8 cellular contexts compared by ENCODE assay signal in genomic region chr19:44093931-44094765, GRCh38. TPM values are rescaled to one million over a fixed set of nuclear protein-coding genes. Genes with fewer than 3 reads are reported as not detected.
DNase-seq lines count a peak whose midpoint lies in the region; ATAC-seq, FAIRE-seq and TF ChIP-seq lines count a peak whose summit lies in the region.

Gene ZNF224, plus strand, starts transcription at chr19:44094361. Its CDS starts 3,513 bp downstream, at chr19:44097874.

- in situ Hi-C loops in HepG2 (cut with HindIII; ENCODE audit: extremely low pct_ligation_motif_present, low pct_unique_long_range_greater_than_20kb), result no loop called here

- no TSS peak for BruUV-seq in HepG2 (replicated peaks; lab: Mats Ljungman, UMichigan)

- H3K27me3 Mint-ChIP-seq in dendritic cell treated with granulocyte-macrophage colony-stimulating factor and Interleukin-4, amounts not matched to agents 40 ng/mL and 50 ng/mL, for 4 days, result peaks cover 3% of the 10 kb centered on the region

- H3K27me3 ChIP-seq in HepG2 (ENCODE audit: control insufficient read depth in 1 of 2, insufficient read depth in 2 of 2, low read length in 2 of 2), result no peaks in the 10 kb centered on the region; a peak in 1 of 5 replicates

- peaks cover 2 to 9% of the 10 kb centered on the region in 2 experiments; a peak in 2 of 5 replicates for H3K36me3 ChIP-seq in HepG2 (replicated peaks in 1 of 2; ENCODE audit: control insufficient read depth in 1 of 2, insufficient read depth in 2 of 2, low read length in 2 of 2)

- intact Hi-C loops in dendritic cell treated with granulocyte-macrophage colony-stimulating factor and Interleukin-4, amounts not matched to agents 40 ng/mL and 50 ng/mL, for 4 days (cut with micrococcal nuclease), result loop anchor here (1.0 to 5.0 kb wide), 5 partner anchors 19 to 92 kb away; partner anchors contain the start of genes ZNF223, ZNF225, ZNF226 and ZNF230
- intact Hi-C loops in HepG2 (cut with micrococcal nuclease; ENCODE audit: unreplicated experiment), result loop anchor here (1.0 to 10.0 kb wide), 3 partner anchors 22 to 109 kb away; partner anchors contain the start of genes ZNF155, ZNF226 and ZNF284

- H3K4me1 Mint-ChIP-seq in dendritic cell treated with granulocyte-macrophage colony-stimulating factor and Interleukin-4, amounts not matched to agents 40 ng/mL and 50 ng/mL, for 4 days (ENCODE audit: low read depth), result peaks cover 7% of the 10 kb centered on the region

- H3K4me3 ChIP-seq in AG10803 (ENCODE audit: low read length) (peak within 1 kb of the TSS; percentile 89), HepG2 (replicated peaks in 1 of 3; ENCODE audit: insufficient read depth in 1 of 3, low read depth in 2 of 3, low read length in 3 of 3) (peak within 1 kb of the TSS; percentile 87 to 95 (median 87))

- H2AFZ ChIP-seq in HepG2 (ENCODE audit: low read length), result peak within 1 kb of the TSS; percentile 99

- under 1% methylated on average over 26 of the region's 50 CpGs for WGBS in HepG2 (ENCODE audit: low lambda C conversion rate)

- peaks cover 5% of the 10 kb centered on the region for H3K9me3 Mint-ChIP-seq in dendritic cell treated with granulocyte-macrophage colony-stimulating factor and Interleukin-4, amounts not matched to agents 40 ng/mL and 50 ng/mL, for 4 days

- H3K9me3 ChIP-seq in HepG2 (ENCODE audit: low read length), result no peaks in the 10 kb centered on the region

- peaks cover 9% of the 10 kb centered on the region for H3K79me2 ChIP-seq in HepG2 (ENCODE audit: insufficient read depth, low read length)

- DNase-seq in AG10803 (ENCODE audit: low read depth) (peak; percentile 87), GM19240 (ENCODE audit: insufficient read length, low spot score) (peak; percentile 83), NCI-H526 treated with DMSO at 0.1 percent for 48 hours (lab: John Stamatoyannopoulos, UW) (peak; percentile 95), HepG2 (ENCODE audit: low spot score) (peak; percentile 88)
- DNase-seq in activated CD4-positive, alpha-beta T cell treated with anti-CD3 and anti-CD28 coated beads, Interleukin-2, amount 50 U/mL, for 1 hour, result peak; percentile 71
- peak; percentile 72 to 74 for DNase-seq in stimulated activated CD4-positive, alpha-beta T cell treated with anti-CD3 and anti-CD28 coated beads, Interleukin-2, amount 100 ng/mL, for 48 hours

- no peak for TF ChIP-seq RAD21 in HepG2 (CRISPR knock-in tag; IDR thresholded peaks at IDR 0.05)

- H3K4me1 ChIP-seq in HepG2 (ENCODE audit: insufficient read depth, low read length), result peaks cover 6% of the 10 kb centered on the region

- H3K4me3 Mint-ChIP-seq in dendritic cell treated with granulocyte-macrophage colony-stimulating factor and Interleukin-4, amounts not matched to agents 40 ng/mL and 50 ng/mL, for 4 days, result peak within 1 kb of the TSS; percentile 95

- POLR2A ChIA-PET in HepG2 (lab: Yijun Ruan, JAX), result interaction anchor here (0.6 to 2.5 kb wide), 8 partner anchors 14 to 119 kb away, joined by 3 to 18 read pairs (median 5); partner anchors contain the start of genes ZNF223, ZNF225, ZNF226 and ZNF227

- TF ChIP-seq EP300 in HepG2 (IDR thresholded peaks at IDR 0.05; ENCODE audit: low read depth in 2 of 2, low read length in 2 of 2), result 0 out of 4 replicates have a peak, but pooled peaks of 1 of the 2 experiments have one; percentile 16
- TF ChIP-seq EP300 in HepG2 (CRISPR knock-in tag; IDR thresholded peaks at IDR 0.05; ENCODE audit: borderline replicate concordance), result no peak

- peaks cover 46% of the 10 kb centered on the region for H3K36me3 Mint-ChIP-seq in dendritic cell treated with granulocyte-macrophage colony-stimulating factor and Interleukin-4, amounts not matched to agents 40 ng/mL and 50 ng/mL, for 4 days (ENCODE audit: low read depth)

- peak within 1 kb of the TSS; percentile 94 for H3K4me2 ChIP-seq in HepG2 (ENCODE audit: low read depth, low read length)

- ATAC-seq in HG03460 (IDR thresholded peaks at IDR 0.05; ENCODE audit: unreplicated experiment) (peak; percentile 87), HepG2 (peak; percentile 99)

- TF ChIP-seq POLR2A in HepG2 (IDR thresholded peaks at IDR 0.05; ENCODE audit: insufficient read depth in 1 of 2, low read depth in 2 of 2, low read length in 2 of 2), result peak; percentile 62 to 80

- H3K27ac Mint-ChIP-seq in dendritic cell treated with granulocyte-macrophage colony-stimulating factor and Interleukin-4, amounts not matched to agents 40 ng/mL and 50 ng/mL, for 4 days, result peak within 1 kb of the TSS; percentile 93

- no peaks in the 10 kb centered on the region for H4K20me1 ChIP-seq in HepG2 (ENCODE audit: insufficient read depth, low read length)

- H3K27ac ChIP-seq in HepG2 (ENCODE audit: extremely low read length, insufficient read depth, low read length), result peak within 1 kb of the TSS; percentile 65

- TF ChIP-seq CTCF in AG10803 (conservative IDR thresholded peaks at IDR 0.05; ENCODE audit: low read length), result no peak
- TF ChIP-seq CTCF in HepG2 (CRISPR knock-in tag; IDR thresholded peaks at IDR 0.05), result no peak

- peak within 1 kb of the TSS; percentile 82 for H3K9ac ChIP-seq in HepG2 (ENCODE audit: insufficient read depth, low read depth, low read length)

- peak; percentile 82 for FAIRE-seq in HepG2 (lab: Jason Lieb, UNC)

- CTCF ChIA-PET in HepG2 (lab: Yijun Ruan, JAX; ENCODE audit: low intra/inter-chr PET ratio, low total read pairs), result no interaction called here

TF ChIP-seq in HepG2, 621 proteins besides CTCF, POLR2A, EP300 and RAD21 (continues in another document):
- no peak for TF ChIP-seq BHLHE40 (IDR thresholded peaks at IDR 0.05; ENCODE audit: low read length)
- peak; percentile 38 for TF ChIP-seq ZNF781 (CRISPR knock-in tag; IDR thresholded peaks at IDR 0.05; ENCODE audit: borderline replicate concordance, not compliant biosample characterization)
- TF ChIP-seq FOXO1 (CRISPR knock-in tag; IDR thresholded peaks at IDR 0.05), result no peak; the same call in 1 of the 2 replicates
- TF ChIP-seq ZNF335 (CRISPR knock-in tag; IDR thresholded peaks at IDR 0.05), result peak; percentile 82
- TF ChIP-seq UBTF (CRISPR knock-in tag; IDR thresholded peaks at IDR 0.05), result no peak
- TF ChIP-seq ZNF441 (CRISPR knock-in tag; IDR thresholded peaks at IDR 0.05; ENCODE audit: borderline replicate concordance), result peak; percentile 42; the same call in 1 of the 2 replicates
- no peak for TF ChIP-seq ZNF567 (CRISPR knock-in tag; IDR thresholded peaks at IDR 0.05; ENCODE audit: borderline replicate concordance)
- TF ChIP-seq ARID2 (CRISPR knock-in tag; IDR thresholded peaks at IDR 0.05; ENCODE audit: borderline replicate concordance), result no peak; the same call in 1 of the 2 replicates
- TF ChIP-seq ZNF34 (CRISPR knock-in tag; IDR thresholded peaks at IDR 0.05; ENCODE audit: borderline replicate concordance), result no peak
- TF ChIP-seq TCF12 (IDR thresholded peaks at IDR 0.05), result no peak
- 0 out of 2 replicates have a peak, but pooled peaks have one; percentile 28 for TF ChIP-seq TCF12 (CRISPR knock-in tag; IDR thresholded peaks at IDR 0.05)
- no peak for TF ChIP-seq ZNF691 (CRISPR knock-in tag; IDR thresholded peaks at IDR 0.05; ENCODE audit: borderline replicate concordance, low read depth)
- TF ChIP-seq HNRNPK (IDR thresholded peaks at IDR 0.05; ENCODE audit: low read depth, low read length, poor library complexity, severe bottlenecking), result no peak

RNA-seq across cellular contexts. Expression of gene ZNF224, which starts in this region (rescaled TPM):
- total RNA-seq in HepG2 (2016; rRNA removed; fragmentation: Illumina TruSeq; extraction: Trizol), result 14.0 and 16.1 TPM in 2 replicates
- 1.4 and 2.7 TPM in 2 replicates for total RNA-seq in HepG2 (2016; cell fraction: cytosol; rRNA removed; fragmentation: Illumina TruSeq; extraction: Trizol; ENCODE audit: low read depth)
- total RNA-seq in HepG2 (2016; cell fraction: insoluble cytoplasmic fraction; rRNA removed; fragmentation: Illumina TruSeq; extraction: Trizol), result 12.6 and 14.9 TPM in 2 replicates
- 5.3 and 6.8 TPM in 2 replicates for total RNA-seq in HepG2 (2016; cell fraction: membrane; rRNA removed; fragmentation: Illumina TruSeq; extraction: Trizol)
- 25.4 and 26.1 TPM in 2 replicates for total RNA-seq in HepG2 (2016; cell fraction: nucleus; rRNA removed; fragmentation: Illumina TruSeq; extraction: Trizol)
- polyA plus RNA-seq in HepG2 (2011; rRNA removed), result 13.0 TPM in 2 replicates
- 3.7 and 5.2 TPM in 2 replicates for polyA plus RNA-seq in HepG2 (2011; cell fraction: cytosol; rRNA removed)
- 23.3 and 29.0 TPM in 2 replicates for polyA plus RNA-seq in HepG2 (2011; cell fraction: nucleus; rRNA removed)
- 8.6 and 12.4 TPM in 2 replicates for polyA plus RNA-seq in HepG2 (2012)
- 0.21 and 0.29 TPM in 2 replicates for polyA plus RNA-seq in HepG2 (2016; cell fraction: cytosol; fragmentation: Illumina TruSeq; extraction: Trizol; ENCODE audit: low read depth)
- 4.6 and 5.5 TPM in 2 replicates for polyA plus RNA-seq in HepG2 (2016; cell fraction: insoluble cytoplasmic fraction; fragmentation: Illumina TruSeq; extraction: Trizol; ENCODE audit: low read depth)
- 0.48 and 1.4 TPM in 2 replicates for polyA plus RNA-seq in HepG2 (2016; cell fraction: membrane; fragmentation: Illumina TruSeq; extraction: Trizol; ENCODE audit: low read depth)
- polyA plus RNA-seq in HepG2 (2016; cell fraction: nucleus; fragmentation: Illumina TruSeq; extraction: Trizol; ENCODE audit: insufficient read depth, low read depth), result 58.1 and 62.2 TPM in 2 replicates
- polyA minus RNA-seq in HepG2 (2011; rRNA and poly(A)+ RNA removed; ENCODE audit: low replicate concordance), result 6.4 and 10.4 TPM in 2 replicates
- polyA minus RNA-seq in HepG2 (2011; cell fraction: cytosol; rRNA and poly(A)+ RNA removed), result 4.8 and 7.7 TPM in 2 replicates
- 37.5 and 48.6 TPM in 2 replicates for polyA minus RNA-seq in HepG2 (2011; cell fraction: nucleus; rRNA and poly(A)+ RNA removed)

Comparison
In these comparisons a context has a peak if more than half of its experiments do, and no peak if none do; other contexts are left out.
1. Peak in every context shown above with its lines: DNase-seq, ATAC-seq, H3K4me3 ChIP-seq and H3K27ac ChIP-seq.